In genomic region chrX:12975999-12976558, GRCh38 we compare ENCODE assay signal across 8 cellular contexts. TPM values are rescaled to one million over a fixed set of nuclear protein-coding genes. Genes with fewer than 3 reads are reported as not detected.
DNase-seq lines count a peak whose midpoint lies in the region; ATAC-seq and TF ChIP-seq lines count a peak whose summit lies in the region.

No MANE protein-coding gene starts in this region.

- peak; percentile 44 for DNase-seq in GM23338 (ENCODE audit: low spot score)
- peak; percentile 49 for DNase-seq in PC-9
- DNase-seq in epidermal melanocyte (ENCODE audit: insufficient read length, low spot score) = no peak

- H3K27me3 ChIP-seq in ACC112 (ENCODE audit: insufficient read depth, low read length) (no peaks in the 10 kb centered on the region), GM23338 (ENCODE audit: insufficient read depth) (no peaks in the 10 kb centered on the region), PC-9 (ENCODE audit: insufficient read depth, low read depth) (no peaks in the 10 kb centered on the region), iPS-20b (ENCODE audit: insufficient read depth, low read length) (no peaks in the 10 kb centered on the region)

- TF ChIP-seq CTCF in GM23338 (conservative IDR thresholded peaks at IDR 0.05; ENCODE audit: low read depth in 2 of 2) (no peak), PC-9 (conservative IDR thresholded peaks at IDR 0.05) (no peak), brain (conservative IDR thresholded peaks at IDR 0.05) (no peak)

- ATAC-seq in GM23338 (peak; percentile 5; the same call in 2 of the 3 replicates), GM21529 (IDR thresholded peaks at IDR 0.05; ENCODE audit: unreplicated experiment) (no peak)

- peaks cover 19% of the 10 kb centered on the region for H3K36me3 ChIP-seq in ACC112 (ENCODE audit: insufficient read depth, low read length)
- H3K36me3 ChIP-seq in GM23338 (ENCODE audit: insufficient read depth) = no peaks in the 10 kb centered on the region
- peaks cover 24% of the 10 kb centered on the region for H3K36me3 ChIP-seq in PC-9 (ENCODE audit: low read depth)
- H3K36me3 ChIP-seq in iPS-20b (ENCODE audit: insufficient read depth, low read depth, low read length) = peaks cover 24% of the 10 kb centered on the region

- peak overlapping the region; percentile 84 for H3K4me2 ChIP-seq in GM23338
- H3K4me2 ChIP-seq in PC-9 = peak overlapping the region; percentile 83

- peak overlapping the region; percentile 100 for H3K9ac ChIP-seq in iPS-20b (ENCODE audit: low read depth, low read length)

- H3K9me3 ChIP-seq in PC-9 (ENCODE audit: insufficient read depth, low read depth) (no peaks in the 10 kb centered on the region), iPS-20b (ENCODE audit: insufficient read depth, low read depth, low read length) (no peaks in the 10 kb centered on the region)

- H3F3A ChIP-seq in GM23338 (replicated peaks; ENCODE audit: low read depth) (no peaks in the 10 kb centered on the region), PC-9 (ENCODE audit: insufficient read depth, low read depth) (peaks cover 54% of the 10 kb centered on the region)

- TSS peak; percentile 84 for BruUV-seq in PC-9 (replicated peaks; lab: Mats Ljungman, UMichigan)

- peak overlapping the region; percentile 95 for H3K4me3 ChIP-seq in ACC112 (ENCODE audit: low read depth, low read length)
- peak overlapping the region; percentile 94 for H3K4me3 ChIP-seq in GM23338
- H3K4me3 ChIP-seq in PC-9 = peak overlapping the region; percentile 99
- H3K4me3 ChIP-seq in iPS-20b (ENCODE audit: low read length) = peak overlapping the region; percentile 97
- peak overlapping the region; percentile 50 to 84 (median 60) for H3K4me3 ChIP-seq in skin epidermis

- H3K79me2 ChIP-seq in ACC112 (ENCODE audit: control insufficient read depth, insufficient read depth, low read length, unreplicated experiment) (peaks cover 31% of the 10 kb centered on the region), GM23338 (replicated peaks; ENCODE audit: insufficient read depth) (peaks cover 22% of the 10 kb centered on the region), PC-9 (ENCODE audit: low read depth) (peaks cover 37% of the 10 kb centered on the region)

- H3K27ac ChIP-seq in ACC112 (ENCODE audit: low read depth, low read length) (peak overlapping the region; percentile 98), GM23338 (ENCODE audit: low read depth) (peak overlapping the region; percentile 98), PC-9 (peak overlapping the region; percentile 99), iPS-20b (ENCODE audit: low read length) (peak overlapping the region; percentile 98), skin epidermis (peak overlapping the region; percentile 87 to 99 (median 95))

- intact Hi-C loops in PC-9 (cut with micrococcal nuclease; ENCODE audit: unreplicated experiment) = loop anchor here (1.0 to 10.0 kb wide), 3 partner anchors 29 to 249 kb away; no protein-coding TSS in a partner anchor

- POLR2A ChIA-PET in PC-9 (lab: Charles Lee; ENCODE audit: unreplicated experiment) = interaction anchor here (0.5 to 1.1 kb wide), 6 partner anchors 29 to 717 kb away, joined by 3 to 27 read pairs (median 12); no protein-coding TSS in a partner anchor

- CTCF ChIA-PET in PC-9 (lab: Charles Lee) = interaction anchor here (0.7 to 1.1 kb wide), 3 partner anchors 26 to 29 kb away, joined by 8 to 16 read pairs (median 14); no protein-coding TSS in a partner anchor

- H3K4me1 ChIP-seq in ACC112 (ENCODE audit: control insufficient read depth, insufficient read depth, low read length, unreplicated experiment) (peaks cover 24% of the 10 kb centered on the region), GM23338 (ENCODE audit: insufficient read depth) (peaks cover 4% of the 10 kb centered on the region; the same call in 1 of the 2 replicates), PC-9 (replicated peaks; ENCODE audit: insufficient read depth) (peaks cover 36% of the 10 kb centered on the region), iPS-20b (ENCODE audit: insufficient read depth, low read length) (peaks cover 8% of the 10 kb centered on the region; the same call in 1 of the 2 replicates)

- H3K9me2 ChIP-seq in GM23338 (ENCODE audit: insufficient read depth) (no peaks in the 10 kb centered on the region), PC-9 (ENCODE audit: insufficient read depth) (no peaks in the 10 kb centered on the region)

- no peaks in the 10 kb centered on the region; the same call in 1 of the 3 replicates for H3K9me3 Mint-ChIP-seq in GM23338
- peaks cover 0 to 12% (median 0%) of the 10 kb centered on the region in 5 experiments for H3K9me3 Mint-ChIP-seq in brain

- H3K27me3 Mint-ChIP-seq in GM23338 (ENCODE audit: insufficient read depth, low read depth, poor library complexity) (peaks cover 11% of the 10 kb centered on the region), brain (peaks cover 16% of the 10 kb centered on the region)

- H2AFZ ChIP-seq in ACC112 (ENCODE audit: low read length, unreplicated experiment) = no peak overlapping the region
- no peak overlapping the region for H2AFZ ChIP-seq in GM23338
- H2AFZ ChIP-seq in PC-9 = no peak overlapping the region

- H4K20me1 ChIP-seq in GM23338 (replicated peaks; ENCODE audit: insufficient read depth) (no peaks in the 10 kb centered on the region), PC-9 (ENCODE audit: insufficient read depth) (peaks cover 3% of the 10 kb centered on the region; the same call in 1 of the 2 replicates)

- H3K4me1 Mint-ChIP-seq in GM23338 (peaks cover 39% of the 10 kb centered on the region), brain (peaks cover 74% of the 10 kb centered on the region)

- H3K4me3 Mint-ChIP-seq in GM23338 (peak overlapping the region; percentile 92), brain (peak overlapping the region; percentile 92 to 97 (median 95))

- H3K36me3 Mint-ChIP-seq in GM23338 (ENCODE audit: low read depth) (peaks cover 34% of the 10 kb centered on the region), brain (peaks cover 30% of the 10 kb centered on the region)

- H3K27ac Mint-ChIP-seq in GM23338 (peak overlapping the region; percentile 99), brain (peak overlapping the region; percentile 98 to 100 (median 99))

TF ChIP-seq in GM23338, 12 proteins besides CTCF, POLR2A, EP300 and RAD21 (continues in another document):
- TF ChIP-seq STAT1 (IDR thresholded peaks at IDR 0.05; ENCODE audit: unreplicated experiment) (no peak), ZNF462 (CRISPR knock-in tag; IDR thresholded peaks at IDR 0.05) (no peak), ZNF331 (CRISPR knock-in tag; IDR thresholded peaks at IDR 0.05; ENCODE audit: low read depth) (no peak)

RNA-seq across cellular contexts. Expression of gene TMSB4X, which starts 1.2 kb away (rescaled TPM):
- total RNA-seq in GM23338 (2014; rRNA removed; shearing (Covaris generic)) = 999 and 1,367 TPM in 2 replicates
- polyA plus RNA-seq in GM23338 (2016; fragmentation: Nextera tagmentation; extraction: Ambion mirVana) (6,191 and 6,226 TPM in 2 replicates), brain (ENCODE audit: insufficient read depth, low read depth, low replicate concordance) (3,699 TPM)
- total RNA-seq in PC-9 (2021) = 2,589 and 3,588 TPM in 2 replicates
